10 cellular contexts compared by ENCODE assay signal in genomic region chr2:168002021-168002553, GRCh38.
DNase-seq lines count a peak whose midpoint lies in the region; ATAC-seq and TF ChIP-seq lines count a peak whose summit lies in the region.
"Had no signal": no experiment of that assay in that cellular context is flagged by ENCODE, and none has a peak within 500 bp of the region (broad histone marks: within the 10 kb centered on the region; RNA-seq: fewer than 3 reads in every experiment).

No MANE protein-coding gene starts in this region.

- CTCF ChIA-PET in RWPE1 (lab: Yijun Ruan, JAX): no interaction called here

- peaks cover 13% of the 10 kb centered on the region for H3K4me1 ChIP-seq in foreskin keratinocyte
- no peaks in the 10 kb centered on the region for H3K4me1 ChIP-seq in uterus
- H3K4me1 ChIP-seq: colonic mucosa, parathyroid adenoma had no signal

- peak; percentile 59 for DNase-seq in EH (ENCODE audit: low read depth)
- DNase-seq in H4 (ENCODE audit: low spot score): peak; percentile 21
- peak; percentile 14 for DNase-seq in RWPE1 (ENCODE audit: low spot score)
- DNase-seq in foreskin keratinocyte: peak; percentile 14 to 49
- no peak for DNase-seq in uterus
- no peak for DNase-seq in NK-92 treated with Interleukin-12 subunit alpha and Interleukin-12 subunit beta, amount 100 ng/mL, for 24 hours (lab: John Stamatoyannopoulos, UW)
- DNase-seq in hypothalamus (lab: John Stamatoyannopoulos, UW): no peak
- no peak for DNase-seq in GM20000 (ENCODE audit: low spot score)
- DNase-seq: colonic mucosa had no signal

- H3K4me3 ChIP-seq in uterus: no peak overlapping the region
- H3K4me3 ChIP-seq: colonic mucosa had no signal

- H3K27me3 ChIP-seq in foreskin keratinocyte (no peaks in the 10 kb centered on the region), uterus (no peaks in the 10 kb centered on the region)
- H3K27me3 ChIP-seq: colonic mucosa had no signal

- no peaks in the 10 kb centered on the region for H3K36me3 ChIP-seq in uterus
- H3K36me3 ChIP-seq: colonic mucosa had no signal

- intact Hi-C loops in uterus (cut with DNase I; ENCODE audit: low total_unique reads): no loop called here

- POLR2A ChIA-PET in RWPE1 (lab: Yijun Ruan, JAX; ENCODE audit: low non-redundant PET): no interaction called here

- peak; percentile 84 for ATAC-seq in foreskin keratinocyte

- TF ChIP-seq CTCF in RWPE1 (conservative IDR thresholded peaks at IDR 0.05; ENCODE audit: low read depth): no peak
- no peak for TF ChIP-seq CTCF in foreskin keratinocyte (conservative IDR thresholded peaks at IDR 0.05)
- TF ChIP-seq CTCF in uterus (IDR thresholded peaks at IDR 0.05): no peak
- no peak for TF ChIP-seq CTCF in GM20000 (IDR thresholded peaks at IDR 0.05; ENCODE audit: extremely low read depth, missing control alignments)

- no peaks in the 10 kb centered on the region for H3K9me3 ChIP-seq in uterus
- H3K9me3 ChIP-seq: colonic mucosa had no signal

- no peak for TF ChIP-seq POLR2A in uterus (IDR thresholded peaks at IDR 0.05)

- H3K27ac ChIP-seq in RWPE1 (no peak overlapping the region), foreskin keratinocyte (no peak overlapping the region), uterus (no peak overlapping the region)
- H3K27ac ChIP-seq: colonic mucosa, parathyroid adenoma had no signal

Comparison
In these comparisons a context has a peak if more than half of its experiments do, and no peak if none do; other contexts are left out.
1. DNase-seq: peak in EH (single experiment), H4 (single experiment), RWPE1 (single experiment) and foreskin keratinocyte (2 of 2); none in uterus (0 of 2), NK-92 treated with Interleukin-12 subunit alpha and Interleukin-12 subunit beta, amount 100 ng/mL, for 24 hours (single experiment), hypothalamus (0 of 51) and GM20000 (single experiment).